In genomic region chr17:47227862-47228261, GRCh38 we compare ENCODE assay signal across 1 cellular context.
TF ChIP-seq lines count a peak whose summit lies in the region.

No MANE protein-coding gene starts in this region.

TF ChIP-seq in SK-N-SH treated with all-trans-retinoic acid at 6 μM for 48 hours, 23 proteins besides CTCF, POLR2A, EP300 and RAD21 (continued from another document):
- TF ChIP-seq TSHZ2 (CRISPR knock-in tag; IDR thresholded peaks at IDR 0.05), result no peak
- no peak for TF ChIP-seq ZFP3 (CRISPR knock-in tag; IDR thresholded peaks at IDR 0.05)
- TF ChIP-seq ZC3H10 (CRISPR knock-in tag; IDR thresholded peaks at IDR 0.05), result no peak
- no peak for TF ChIP-seq TCF4 (CRISPR knock-in tag; IDR thresholded peaks at IDR 0.05; ENCODE audit: borderline replicate concordance)
- TF ChIP-seq ZNF565 (CRISPR knock-in tag; conservative IDR thresholded peaks at IDR 0.05; ENCODE audit: low read depth), result no peak
- no peak for TF ChIP-seq BACH2 (CRISPR knock-in tag; IDR thresholded peaks at IDR 0.05; ENCODE audit: borderline replicate concordance)
- TF ChIP-seq CREB5 (CRISPR knock-in tag; IDR thresholded peaks at IDR 0.05; ENCODE audit: low read depth), result no peak
- no peak for TF ChIP-seq ZNF8 (CRISPR knock-in tag; IDR thresholded peaks at IDR 0.05)
- TF ChIP-seq ARNTL (CRISPR knock-in tag; IDR thresholded peaks at IDR 0.05; ENCODE audit: borderline replicate concordance, low read depth), result no peak
